1 cellular context compared by ENCODE assay signal in genomic region chr2:19932928-19933327, GRCh38.
TF ChIP-seq lines count a peak whose summit lies in the region.

No MANE protein-coding gene starts in this region.

TF ChIP-seq in IMR-90, 13 proteins besides CTCF, POLR2A, EP300 and RAD21 (continued from another document):
- TF ChIP-seq ELK1 (IDR thresholded peaks at IDR 0.05; ENCODE audit: borderline replicate concordance, low read depth, low read length) (no peak), SMC3 (IDR thresholded peaks at IDR 0.05; ENCODE audit: low read depth, low read length) (no peak), FOS (IDR thresholded peaks at IDR 0.05; ENCODE audit: low read depth, low read length) (no peak), USF2 (IDR thresholded peaks at IDR 0.05; ENCODE audit: low read depth, low read length) (no peak), RCOR1 (IDR thresholded peaks at IDR 0.05; ENCODE audit: insufficient replicate concordance, low read length) (no peak), MAZ (IDR thresholded peaks at IDR 0.05; ENCODE audit: borderline replicate concordance, low read depth, low read length) (no peak), RFX5 (IDR thresholded peaks at IDR 0.05; ENCODE audit: low read depth, low read length) (no peak), MXI1 (IDR thresholded peaks at IDR 0.05; ENCODE audit: borderline replicate concordance, low read depth, low read length) (no peak), CHD1 (IDR thresholded peaks at IDR 0.05; ENCODE audit: low read depth, low read length) (no peak), MAFK (IDR thresholded peaks at IDR 0.05; ENCODE audit: low read depth, low read length) (no peak), BHLHE40 (IDR thresholded peaks at IDR 0.05; ENCODE audit: low read depth, low read length) (no peak), NFE2L2 (IDR thresholded peaks at IDR 0.05; ENCODE audit: low read depth, low read length) (no peak)
TF ChIP-seq in IMR-90: peak in this region for 0.
